Comparison of ENCODE assay signal across 8 cellular contexts in genomic region chr7:39565538-39565937, GRCh38. TPM values are rescaled to one million over a fixed set of nuclear protein-coding genes. Genes with fewer than 3 reads are reported as not detected.
A peak's percentile ranks its signal among the peaks of the same experiment; 100 is the strongest.
DNase-seq lines count a peak whose midpoint lies in the region; ATAC-seq, FAIRE-seq and TF ChIP-seq lines count a peak whose summit lies in the region.

No MANE protein-coding gene starts in this region.

- H3K79me2 ChIP-seq in MM.1S (ENCODE audit: low read length): peaks cover 35% of the 10 kb centered on the region

- H3K4me1 Mint-ChIP-seq in CD4-positive, alpha-beta memory T cell: peaks cover 19 to 29% (median 24%) of the 10 kb centered on the region in 4 donors
- H3K4me1 Mint-ChIP-seq in nephron progenitor cell: peaks cover 37% of the 10 kb centered on the region

- H3K4me3 Mint-ChIP-seq in CD4-positive, alpha-beta memory T cell: peak overlapping the region; percentile 98 to 100 (median 100)
- peak overlapping the region; percentile 96 for H3K4me3 Mint-ChIP-seq in nephron progenitor cell

- no peaks in the 10 kb centered on the region for H4K20me1 ChIP-seq in MM.1S (ENCODE audit: insufficient read depth, low read length)

- peaks cover 0 to 4% of the 10 kb centered on the region in 2 donors for H3K27me3 Mint-ChIP-seq in CD4-positive, alpha-beta memory T cell
- H3K27me3 Mint-ChIP-seq in nephron progenitor cell (ENCODE audit: low read depth, poor library complexity): no peaks in the 10 kb centered on the region

- peaks cover 19% of the 10 kb centered on the region for H3K4me1 ChIP-seq in CD4-positive, alpha-beta memory T cell (ENCODE audit: insufficient read depth, low read length)
- H3K4me1 ChIP-seq in MM.1S (ENCODE audit: low read length) (no peaks in the 10 kb centered on the region; the same call in 1 of the 2 replicates), ectodermal cell (ENCODE audit: control insufficient read depth, insufficient read depth, low read length) (peaks cover 3% of the 10 kb centered on the region)

- no peaks in the 10 kb centered on the region for H3K27me3 ChIP-seq in CD4-positive, alpha-beta memory T cell (ENCODE audit: insufficient read depth, low read length)
- no peaks in the 10 kb centered on the region for H3K27me3 ChIP-seq in MM.1S (replicated peaks; ENCODE audit: insufficient read depth, low read length)
- no peaks in the 10 kb centered on the region for H3K27me3 ChIP-seq in ectodermal cell (ENCODE audit: control insufficient read depth, insufficient read depth, low read length, poor library complexity, severe bottlenecking)

- peak in 1 of 5 donors; percentile 5 for DNase-seq in CD4-positive, alpha-beta memory T cell
- DNase-seq in MM.1S (no peak), nephron progenitor cell (no peak), NCI-H2107 (lab: John Stamatoyannopoulos, UW) (no peak), hepatic stellate cell (ENCODE audit: low spot score) (no peak), HTR-8/SVneo (ENCODE audit: insufficient read length, low spot score) (no peak)

- peaks cover 7% of the 10 kb centered on the region for H3K36me3 ChIP-seq in CD4-positive, alpha-beta memory T cell (ENCODE audit: insufficient read depth, low read length)
- H3K36me3 ChIP-seq in MM.1S (replicated peaks; ENCODE audit: insufficient read depth, low read length) (no peaks in the 10 kb centered on the region), ectodermal cell (ENCODE audit: control insufficient read depth, insufficient read depth, low read length) (peaks cover 6% of the 10 kb centered on the region)

- no peaks in the 10 kb centered on the region for H3K9me2 ChIP-seq in MM.1S (replicated peaks; ENCODE audit: insufficient read depth, low read length)

- WGBS in ectodermal cell, 2 experiments: 20 to 44% methylated on average over 1 to 4 of the region's 4 CpGs

- H3K9me3 Mint-ChIP-seq in CD4-positive, alpha-beta memory T cell: no peaks in the 10 kb centered on the region
- H3K9me3 Mint-ChIP-seq in nephron progenitor cell: peaks cover 4% of the 10 kb centered on the region

- peak overlapping the region; percentile 90 for H3K4me2 ChIP-seq in MM.1S (ENCODE audit: low read depth, low read length)

- H3K27ac ChIP-seq in CD4-positive, alpha-beta memory T cell (ENCODE audit: low read depth, low read length): peak overlapping the region; percentile 62
- H3K27ac ChIP-seq in MM.1S (ENCODE audit: low read length): peak overlapping the region; percentile 25; the same call in 1 of the 2 replicates
- H3K27ac ChIP-seq in ectodermal cell (ENCODE audit: insufficient read depth, low read depth, low read length, poor library complexity, severe bottlenecking): no peak overlapping the region

- H3F3A ChIP-seq in MM.1S (ENCODE audit: insufficient read depth, low read length): no peaks in the 10 kb centered on the region

- ATAC-seq in HG03460 (IDR thresholded peaks at IDR 0.05; ENCODE audit: unreplicated experiment): no peak

- peak overlapping the region; percentile 87 to 99 (median 98) for H3K27ac Mint-ChIP-seq in CD4-positive, alpha-beta memory T cell
- H3K27ac Mint-ChIP-seq in nephron progenitor cell: peak overlapping the region; percentile 72

- H3K36me3 Mint-ChIP-seq in CD4-positive, alpha-beta memory T cell: peaks cover 3 to 15% of the 10 kb centered on the region in 2 donors
- H3K36me3 Mint-ChIP-seq in nephron progenitor cell (ENCODE audit: low read depth): peaks cover 4% of the 10 kb centered on the region

- H3K4me3 ChIP-seq in CD4-positive, alpha-beta memory T cell (ENCODE audit: low read length in 2 of 2): peak overlapping the region; percentile 83 to 86
- H3K4me3 ChIP-seq in MM.1S (ENCODE audit: low read length) (peak overlapping the region; percentile 84), ectodermal cell (ENCODE audit: insufficient read depth, low read depth, low read length) (peak overlapping the region; percentile 78)

- H3K9me3 ChIP-seq in CD4-positive, alpha-beta memory T cell (ENCODE audit: control insufficient read depth in 1 of 2, low read length in 2 of 2): no peaks in the 10 kb centered on the region
- no peaks in the 10 kb centered on the region for H3K9me3 ChIP-seq in MM.1S (replicated peaks; ENCODE audit: insufficient read depth, low read length)
- no peaks in the 10 kb centered on the region for H3K9me3 ChIP-seq in ectodermal cell (ENCODE audit: control insufficient read depth, low read length)

- POLR2A ChIA-PET in CD4-positive, alpha-beta memory T cell (lab: Charles Lee; ENCODE audit: partially characterized antibody): no interaction called here

- no peak for FAIRE-seq in HTR-8/SVneo (lab: Jason Lieb, UNC)

- CTCF ChIA-PET in CD4-positive, alpha-beta memory T cell (lab: Charles Lee; ENCODE audit: partially characterized antibody): no interaction called here

- H3K9ac ChIP-seq in MM.1S (ENCODE audit: low read length): peak overlapping the region; percentile 63

- intact Hi-C loops in CD4-positive, alpha-beta memory T cell (cut with micrococcal nuclease): no loop called here

- peak overlapping the region; percentile 79 for H2AFZ ChIP-seq in MM.1S (ENCODE audit: low read length)

- no peak for TF ChIP-seq CTCF in MM.1S (IDR thresholded peaks at IDR 0.05; ENCODE audit: low read length)
- TF ChIP-seq CTCF in nephron progenitor cell (IDR thresholded peaks at IDR 0.05): no peak

RNA-seq across cellular contexts. Expression of gene YAE1, which starts 0.7 kb away (rescaled TPM):
- 10 to 100 TPM; 23.4 to 27.5 TPM for total RNA-seq in CD4-positive, alpha-beta memory T cell
- polyA plus RNA-seq in CD4-positive, alpha-beta memory T cell: 10 to 100 TPM; 13.1 to 17.8 TPM
- polyA plus RNA-seq in ectodermal cell (2013, experiment 1 of 4): 38.0 TPM
- 52.9 TPM for polyA plus RNA-seq in ectodermal cell (2013, experiment 2 of 4)
- polyA plus RNA-seq in ectodermal cell (2013, experiment 3 of 4): 45.4 TPM
- polyA plus RNA-seq in ectodermal cell (2013, experiment 4 of 4): 48.9 TPM

RNA-seq across cellular contexts. Expression of gene RALA, which starts 57.8 kb away (rescaled TPM):
- 10 to 100 TPM; 46.3 to 47.7 TPM for total RNA-seq in CD4-positive, alpha-beta memory T cell
- 10 to 100 TPM; 31.6 to 50.5 TPM for polyA plus RNA-seq in CD4-positive, alpha-beta memory T cell
- polyA plus RNA-seq in ectodermal cell (2013, experiment 1 of 4): 62.0 TPM
- polyA plus RNA-seq in ectodermal cell (2013, experiment 2 of 4): 63.7 TPM
- polyA plus RNA-seq in ectodermal cell (2013, experiment 3 of 4): 45.8 TPM
- 51.4 TPM for polyA plus RNA-seq in ectodermal cell (2013, experiment 4 of 4)
